In the genomic region with DNA sequence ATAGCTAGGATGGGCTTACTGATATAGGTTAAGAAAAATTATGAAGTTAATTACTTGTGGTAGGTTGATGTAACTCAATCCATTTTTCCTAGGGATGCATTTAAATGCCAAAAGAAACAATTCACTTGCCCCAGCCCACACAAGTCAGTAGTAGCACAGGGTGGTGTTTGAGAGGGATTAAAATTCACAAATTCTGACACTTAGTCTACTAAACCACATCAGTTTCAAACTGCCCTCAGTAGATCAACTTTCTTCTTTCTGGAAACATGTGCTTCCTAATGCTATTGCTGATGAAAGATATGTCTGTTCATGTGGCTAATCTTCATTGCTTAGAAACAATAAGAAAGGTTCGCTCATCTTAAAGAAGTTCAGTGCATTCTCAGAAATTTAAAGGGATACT, we compare ENCODE assay signal across 23 cellular contexts.
"Had no signal": no experiment of that assay in that cellular context is flagged by ENCODE, and none has a peak within 500 bp of the region (broad histone marks: within the 10 kb centered on the region; RNA-seq: fewer than 3 reads in every experiment).

No MANE protein-coding gene starts in this region.

- H3K27me3 ChIP-seq: dorsolateral prefrontal cortex, heart left ventricle, left lung, right lobe of liver, tibial artery, upper lobe of right lung, vagina had no signal

- H3K4me1 Mint-ChIP-seq: immature natural killer cell; stimulated activated effector memory CD8-positive, alpha-beta T cell treated with anti-CD3 and anti-CD28 coated beads, Interleukin-12 subunit alpha, Interleukin-12 subunit beta, amount 100 ng/mL, for 72 hours had no signal

- ATAC-seq: esophagus mucosa; left lung; lower lobe of right lung; right lobe of liver; stimulated activated effector memory CD8-positive, alpha-beta T cell treated with anti-CD3 and anti-CD28 coated beads, Interleukin-12 subunit alpha, Interleukin-12 subunit beta, amount 100 ng/mL, for 72 hours; stimulated activated naive CD8-positive, alpha-beta T cell treated with anti-CD3 and anti-CD28 coated beads, Interleukin-15, Interleukin-2, amounts not matched to agents 100 U/mL and 50 U/mL, for 24 hours; upper lobe of right lung had no signal

- H3K36me3 Mint-ChIP-seq: immature natural killer cell; memory B cell; naive B cell; stimulated activated effector memory CD8-positive, alpha-beta T cell treated with anti-CD3 and anti-CD28 coated beads, Interleukin-12 subunit alpha, Interleukin-12 subunit beta, amount 100 ng/mL, for 72 hours had no signal

- H3K27ac Mint-ChIP-seq: immature natural killer cell; memory B cell; naive B cell; nephron; stimulated activated effector memory CD8-positive, alpha-beta T cell treated with anti-CD3 and anti-CD28 coated beads, Interleukin-12 subunit alpha, Interleukin-12 subunit beta, amount 100 ng/mL, for 72 hours had no signal

- H3K9me3 Mint-ChIP-seq: memory B cell, nephron had no signal

- H3K4me3 Mint-ChIP-seq: immature natural killer cell; memory B cell; naive B cell; nephron; stimulated activated effector memory CD8-positive, alpha-beta T cell treated with anti-CD3 and anti-CD28 coated beads, Interleukin-12 subunit alpha, Interleukin-12 subunit beta, amount 100 ng/mL, for 72 hours had no signal

- DNase-seq: dorsolateral prefrontal cortex; effector CD8-positive, alpha-beta T cell; heart left ventricle; hypothalamus; immature natural killer cell; left lung; lower lobe of right lung; midbrain; naive B cell; right lobe of liver; stimulated activated CD4-positive, alpha-beta T cell treated with anti-CD3 and anti-CD28 coated beads, Interleukin-4, amount 100 ng/mL, for 1 hour; stimulated activated CD8-positive, alpha-beta memory T cell treated with anti-CD3 and anti-CD28 coated beads, Interleukin-4, amount 100 ng/mL, for 48 hours; stimulated activated naive CD8-positive, alpha-beta T cell treated with anti-CD3 and anti-CD28 coated beads, Interleukin-15, Interleukin-2, amounts not matched to agents 100 U/mL and 50 U/mL, for 24 hours; tibial artery; upper lobe of right lung had no signal

- H3K4me3 ChIP-seq: coronary artery, dorsolateral prefrontal cortex, heart left ventricle, left lung, lower lobe of right lung, prostate gland, right lobe of liver, tibial artery, upper lobe of right lung, vagina had no signal

- H3K4me1 ChIP-seq: left lung, lower lobe of right lung, parathyroid adenoma, prostate gland, right lobe of liver, upper lobe of right lung, vagina had no signal

- H3K36me3 ChIP-seq: heart left ventricle, left lung, lower lobe of right lung, prostate gland, right lobe of liver, tibial artery, upper lobe of right lung, vagina had no signal

- H3K9ac ChIP-seq: parathyroid adenoma had no signal

- H3K9me3 ChIP-seq: heart left ventricle, lower lobe of right lung, prostate gland, right lobe of liver, tibial artery, upper lobe of right lung, vagina had no signal

- H3K79me2 ChIP-seq: parathyroid adenoma had no signal

- H2AFZ ChIP-seq: parathyroid adenoma had no signal

- H3K27me3 Mint-ChIP-seq: memory B cell, naive B cell had no signal

- H3K27ac ChIP-seq: coronary artery, dorsolateral prefrontal cortex, heart left ventricle, left lung, lower lobe of right lung, parathyroid adenoma, prostate gland, right lobe of liver, tibial artery, upper lobe of right lung, vagina had no signal
